1 cellular context compared by ENCODE assay signal in genomic region chr2:197885587-197885986, GRCh38.
TF ChIP-seq lines count a peak whose summit lies in the region.

No MANE protein-coding gene starts in this region.

TF ChIP-seq in K562, 482 proteins besides CTCF, POLR2A, EP300 and RAD21 (continued from another document and continues in another):
- TF ChIP-seq ZBTB40 (IDR thresholded peaks at IDR 0.05) (no peak), ZBTB40 (CRISPR knock-in tag; IDR thresholded peaks at IDR 0.05) (no peak), L3MBTL2 (IDR thresholded peaks at IDR 0.05) (peak; percentile 19; the same call in 1 of the 2 replicates), CXXC5 (CRISPR knock-in tag; IDR thresholded peaks at IDR 0.05) (no peak), MTA2 (IDR thresholded peaks at IDR 0.05; ENCODE audit: low read depth) (no peak), IRF2 (CRISPR knock-in tag; IDR thresholded peaks at IDR 0.05) (no peak), ZFPM2 (CRISPR knock-in tag; IDR thresholded peaks at IDR 0.05) (no peak), SIX5 (IDR thresholded peaks at IDR 0.05; ENCODE audit: borderline replicate concordance in 1 of 2, insufficient read depth in 1 of 2, low read depth in 1 of 2, low read length in 2 of 2) (no peak), MCM7 (IDR thresholded peaks at IDR 0.05) (no peak), ZNF175 (CRISPR knock-in tag; IDR thresholded peaks at IDR 0.05; ENCODE audit: low read depth) (no peak), ZNF717 (CRISPR knock-in tag; IDR thresholded peaks at IDR 0.05) (no peak), ZSCAN29 (IDR thresholded peaks at IDR 0.05) (no peak), TFAP4 (CRISPR knock-in tag; IDR thresholded peaks at IDR 0.05; ENCODE audit: borderline replicate concordance) (no peak), ZNF511 (CRISPR knock-in tag; IDR thresholded peaks at IDR 0.05) (no peak), TBP (optimal IDR thresholded peaks at IDR 0.05; ENCODE audit: low read depth, low read length) (no peak), ZNF764 (CRISPR knock-in tag; IDR thresholded peaks at IDR 0.05; ENCODE audit: low read depth) (no peak), AFF4 (CRISPR knock-in tag; IDR thresholded peaks at IDR 0.05) (no peak), CBX8 (IDR thresholded peaks at IDR 0.05; ENCODE audit: borderline replicate concordance, extremely low read depth, low read depth, low read length, poor library complexity, severe bottlenecking) (no peak), UBTF (IDR thresholded peaks at IDR 0.05; ENCODE audit: borderline replicate concordance in 1 of 2, low read depth in 2 of 2, low read length in 2 of 2) (no peak), ZNF232 (CRISPR knock-in tag; IDR thresholded peaks at IDR 0.05) (no peak), CHCHD3 (CRISPR knock-in tag; IDR thresholded peaks at IDR 0.05) (no peak), FUS (optimal IDR thresholded peaks at IDR 0.05; ENCODE audit: low read depth, low read length) (no peak), IRF9 (tag; IDR thresholded peaks at IDR 0.05) (no peak), ESRRB (CRISPR knock-in tag; IDR thresholded peaks at IDR 0.05; ENCODE audit: borderline replicate concordance) (no peak), THRAP3 (IDR thresholded peaks at IDR 0.05; ENCODE audit: borderline replicate concordance) (no peak), MEIS2 (IDR thresholded peaks at IDR 0.05; ENCODE audit: partially characterized antibody) (peak; percentile 32), ZNF263 (CRISPR knock-in tag; IDR thresholded peaks at IDR 0.05; ENCODE audit: borderline replicate concordance) (no peak), TRIM28 (IDR thresholded peaks at IDR 0.05) (no peak), PHTF2 (CRISPR knock-in tag; IDR thresholded peaks at IDR 0.05) (no peak), DMBX1 (CRISPR knock-in tag; IDR thresholded peaks at IDR 0.05; ENCODE audit: borderline replicate concordance) (0 out of 2 replicates have a peak, but pooled peaks have one; percentile 0), ZBTB12 (CRISPR knock-in tag; IDR thresholded peaks at IDR 0.05) (no peak), CBX1 (IDR thresholded peaks at IDR 0.05; ENCODE audit: low read depth) (no peak), ZBTB7A (IDR thresholded peaks at IDR 0.05; ENCODE audit: borderline replicate concordance, control insufficient read depth, low read depth, low read length) (no peak), NUFIP1 (IDR thresholded peaks at IDR 0.05; ENCODE audit: partially characterized antibody) (no peak)
